ENCODE assay signal across 17 cellular contexts in genomic region chr1:175871647-175872046, GRCh38.
DNase-seq lines count a peak whose midpoint lies in the region; ATAC-seq, FAIRE-seq and TF ChIP-seq lines count a peak whose summit lies in the region.
"Had no signal": no experiment of that assay in that cellular context is flagged by ENCODE, and none has a peak within 500 bp of the region (broad histone marks: within the 10 kb centered on the region; RNA-seq: fewer than 3 reads in every experiment).

No MANE protein-coding gene starts in this region.

- H3K9me3 Mint-ChIP-seq in neural crest cell = no peaks in the 10 kb centered on the region
- H3K9me3 Mint-ChIP-seq: CD4-positive, alpha-beta T cell had no signal

- peaks cover 4% of the 10 kb centered on the region for H3K4me1 Mint-ChIP-seq in neural crest cell
- H3K4me1 Mint-ChIP-seq: B cell had no signal

- intact Hi-C loops in right cardiac atrium (cut with DNase I) (no loop called here), heart right ventricle (cut with DNase I) (loop anchor here in 1 of 10 donors (10.0 kb wide), 1 partner anchor 387 kb away; no protein-coding TSS in a partner anchor), posterior vena cava (cut with DNase I) (no loop called here)

- TF ChIP-seq CTCF in cardiac muscle cell (IDR thresholded peaks at IDR 0.05; ENCODE audit: low read depth, low read length) (no peak), heart right ventricle (IDR thresholded peaks at IDR 0.05) (no peak), neural crest cell (conservative IDR thresholded peaks at IDR 0.05) (no peak)

- H3K9me3 ChIP-seq in cardiac muscle cell (ENCODE audit: low read depth) (no peaks in the 10 kb centered on the region), right cardiac atrium (ENCODE audit: control insufficient read depth, low read length) (no peaks in the 10 kb centered on the region), heart right ventricle (no peaks in the 10 kb centered on the region)
- H3K9me3 ChIP-seq: HAP-1 had no signal

- 72% methylated on average over 4 of the region's 4 CpGs for WGBS in right cardiac atrium
- 67 to 70% methylated on average over 4 of the region's 4 CpGs for WGBS in heart right ventricle, 2 donors

- H3K27me3 Mint-ChIP-seq in neural crest cell (ENCODE audit: low read depth) = no peaks in the 10 kb centered on the region
- H3K27me3 Mint-ChIP-seq: CD4-positive, alpha-beta T cell had no signal

- H3K36me3 ChIP-seq in cardiac muscle cell (no peaks in the 10 kb centered on the region), heart right ventricle (no peaks in the 10 kb centered on the region)
- H3K36me3 ChIP-seq: HAP-1 had no signal

- no peak for TF ChIP-seq POLR2A in GM12891 (IDR thresholded peaks at IDR 0.05; ENCODE audit: low read depth, low read length)

- no peaks in the 10 kb centered on the region for H3K27me3 ChIP-seq in cardiac muscle cell
- no peaks in the 10 kb centered on the region for H3K27me3 ChIP-seq in right cardiac atrium (ENCODE audit: control insufficient read depth, insufficient read depth)
- H3K27me3 ChIP-seq in heart right ventricle = no peaks in the 10 kb centered on the region

- H3K27ac Mint-ChIP-seq in neural crest cell (ENCODE audit: unreplicated experiment) = peak overlapping the region; percentile 75
- H3K27ac Mint-ChIP-seq: B cell; CD4-positive, alpha-beta T cell had no signal

- ATAC-seq in right cardiac atrium = no peak
- ATAC-seq in heart right ventricle = peak in 7 of 8 donors; percentile 55 to 92 (median 75)

- H3K4me3 Mint-ChIP-seq in neural crest cell = no peak overlapping the region
- H3K4me3 Mint-ChIP-seq: B cell; CD4-positive, alpha-beta T cell had no signal

- H3K27ac ChIP-seq in cardiac muscle cell (peak overlapping the region; percentile 76), right cardiac atrium (ENCODE audit: low read length) (no peak overlapping the region), heart right ventricle (no peak overlapping the region)

- no peak for FAIRE-seq in GM12891 (lab: Jason Lieb, UNC)
- FAIRE-seq: G401.6, GM12892, GM19239, H1 had no signal

- H3K36me3 Mint-ChIP-seq in neural crest cell (ENCODE audit: low read depth) = no peaks in the 10 kb centered on the region

- DNase-seq in cardiac muscle cell (ENCODE audit: low read depth in 1 of 2, low spot score in 1 of 2) (peak in 1 of 2 donors; percentile 72), right cardiac atrium (no peak), heart right ventricle (peak in 1 of 2 donors; percentile 12), neural crest cell (ENCODE audit: low read depth, low spot score) (no peak), posterior vena cava (ENCODE audit: low spot score) (no peak), GM12891 (ENCODE audit: insufficient read length, low spot score) (no peak)
- DNase-seq in activated CD4-positive, alpha-beta T cell treated with anti-CD3 and anti-CD28 coated beads for 1 hour = no peak
- no peak for DNase-seq in stimulated activated CD4-positive, alpha-beta T cell treated with anti-CD3 and anti-CD28 coated beads, Interleukin-1b, Interleukin-23, amount 100 ng/mL, for 48 hours
- DNase-seq: ACHN; CD4-positive, alpha-beta T cell; DMS79 had no signal

- H3K4me1 ChIP-seq in cardiac muscle cell (ENCODE audit: low read depth) (peaks cover 21% of the 10 kb centered on the region), right cardiac atrium (ENCODE audit: control insufficient read depth, insufficient read depth, low read length) (no peaks in the 10 kb centered on the region), heart right ventricle (peaks cover 0 to 12% (median 0%) of the 10 kb centered on the region in 9 donors)
- H3K4me1 ChIP-seq: HAP-1 had no signal

- H3K4me3 ChIP-seq in cardiac muscle cell = no peak overlapping the region
- H3K4me3 ChIP-seq in right cardiac atrium (ENCODE audit: low read length) = no peak overlapping the region
- no peak overlapping the region for H3K4me3 ChIP-seq in heart right ventricle
- H3K4me3 ChIP-seq: HAP-1 had no signal

TF ChIP-seq in GM12891, 5 proteins besides CTCF, POLR2A, EP300 and RAD21:
- TF ChIP-seq POLR2AphosphoS5 (IDR thresholded peaks at IDR 0.05; ENCODE audit: low read depth, low read length) (no peak), PAX5 (IDR thresholded peaks at IDR 0.05; ENCODE audit: insufficient read depth, low read length, severe bottlenecking) (no peak), POU2F2 (IDR thresholded peaks at IDR 0.05; ENCODE audit: low read depth, low read length) (no peak), SPI1 (IDR thresholded peaks at IDR 0.05; ENCODE audit: low read depth, low read length) (no peak), TAF1 (IDR thresholded peaks at IDR 0.05; ENCODE audit: low read depth, low read length) (no peak)

Comparison
In these comparisons a context has a peak if more than half of its experiments do, and no peak if none do; other contexts are left out.
1. ATAC-seq: peak in heart right ventricle (7 of 8); none in right cardiac atrium (0 of 2).